In the genomic region with DNA sequence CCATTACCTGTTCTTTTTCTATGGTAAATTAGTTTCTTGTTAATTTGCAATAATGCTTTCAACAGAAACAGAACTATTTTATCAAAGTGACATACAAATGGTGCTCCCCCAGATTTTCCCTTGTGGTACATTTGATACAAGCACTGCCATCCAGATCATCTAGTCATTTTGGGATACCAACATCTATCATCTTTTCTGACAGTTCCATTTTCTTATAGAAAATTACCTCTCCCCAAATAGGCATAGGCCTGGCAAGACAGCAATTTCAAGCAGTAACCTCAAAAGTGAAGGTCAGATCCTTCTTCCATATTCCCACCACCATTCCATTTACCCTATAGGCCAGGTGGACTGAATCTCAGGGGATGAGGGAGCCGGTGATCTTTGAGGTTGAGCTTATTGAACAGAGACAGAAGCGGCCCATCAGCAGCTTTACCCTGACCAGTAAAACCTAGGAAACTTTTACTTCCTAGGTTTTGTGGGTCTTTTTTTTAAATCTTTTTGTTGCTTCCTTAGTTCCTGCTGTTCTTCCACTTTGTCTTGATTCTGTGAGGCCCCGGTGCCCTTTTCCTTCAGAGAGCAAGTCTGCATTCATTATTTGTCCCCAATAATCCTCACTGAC, we compare ENCODE assay signal across 20 cellular contexts. TPM values are rescaled to one million over a fixed set of nuclear protein-coding genes. Genes with fewer than 3 reads are reported as not detected.
A peak's percentile ranks its signal among the peaks of the same experiment; 100 is the strongest.
DNase-seq lines count a peak whose midpoint lies in the region; ATAC-seq and TF ChIP-seq lines count a peak whose summit lies in the region.
"Had no signal": no experiment of that assay in that cellular context is flagged by ENCODE, and none has a peak within 500 bp of the region (broad histone marks: within the 10 kb centered on the region; RNA-seq: fewer than 3 reads in every experiment).

No MANE protein-coding gene starts in this region.

- 70 to 88% (median 81%) methylated on average over 3 of the region's 3 CpGs for WGBS in spleen, 5 donors

- POLR2A ChIA-PET in PC-9 (lab: Charles Lee; ENCODE audit: unreplicated experiment), result interaction anchor here (0.7 kb wide), 1 partner anchor 665 kb away, joined by 3 read pairs; no protein-coding TSS in a partner anchor

- no peaks in the 10 kb centered on the region for H3K36me3 ChIP-seq in PC-9 (ENCODE audit: low read depth)
- no peaks in the 10 kb centered on the region for H3K36me3 ChIP-seq in spleen
- H3K36me3 ChIP-seq: adrenal gland, right lobe of liver, tibial artery had no signal

- CTCF ChIA-PET in PC-9 (lab: Charles Lee), result no interaction called here
- CTCF ChIA-PET in activated CD8-positive, alpha-beta memory T cell treated with anti-CD3 and anti-CD28 coated beads, Interleukin-2, amount 10 ng/mL, durations not matched to agents 7 days and 5 days (lab: Charles Lee), result interaction anchor here (1.2 kb wide), 1 partner anchor 309 kb away, joined by 3 read pairs; no protein-coding TSS in a partner anchor

- peaks cover 21% of the 10 kb centered on the region for H3K4me1 Mint-ChIP-seq in activated CD8-positive, alpha-beta memory T cell treated with anti-CD3 and anti-CD28 coated beads, Interleukin-2, amount 10 ng/mL, durations not matched to agents 7 days and 5 days

- no peak for TF ChIP-seq POLR2A in spleen (IDR thresholded peaks at IDR 0.05)

- 0 out of 2 replicates have a peak, but pooled peaks cover 5% of the 10 kb centered on the region for H3K79me2 ChIP-seq in PC-9 (ENCODE audit: low read depth)

- no peaks in the 10 kb centered on the region for H3K9me3 Mint-ChIP-seq in activated CD8-positive, alpha-beta memory T cell treated with anti-CD3 and anti-CD28 coated beads, Interleukin-2, amount 10 ng/mL, durations not matched to agents 7 days and 5 days (ENCODE audit: low read depth)

- H3K9me2 ChIP-seq in PC-9 (ENCODE audit: insufficient read depth), result 0 out of 2 replicates have a peak, but pooled peaks cover 7% of the 10 kb centered on the region

- H3F3A ChIP-seq in PC-9 (ENCODE audit: insufficient read depth, low read depth), result peaks cover 63% of the 10 kb centered on the region

- H3K4me2 ChIP-seq in PC-9, result peak overlapping the region; percentile 88

- no peak for ATAC-seq in GM21381 (IDR thresholded peaks at IDR 0.05; ENCODE audit: unreplicated experiment)
- no peak for ATAC-seq in activated CD8-positive, alpha-beta memory T cell treated with anti-CD3 and anti-CD28 coated beads, Interleukin-2, amount 10 ng/mL, durations not matched to agents 7 days and 5 days
- ATAC-seq: right lobe of liver had no signal

- H3K4me3 ChIP-seq in PC-9 (no peak overlapping the region), coronary artery (no peak overlapping the region), spleen (no peak overlapping the region)
- H3K4me3 ChIP-seq: adrenal gland, right lobe of liver, tibial artery had no signal

- no TSS peak for BruUV-seq in PC-9 (replicated peaks; lab: Mats Ljungman, UMichigan)

- H4K20me1 ChIP-seq in PC-9 (ENCODE audit: insufficient read depth), result no peaks in the 10 kb centered on the region

- DNase-seq in GF-D8 (lab: John Stamatoyannopoulos, UW) (peak; percentile 52), PC-9 (no peak), coronary artery (ENCODE audit: low spot score) (no peak), spleen (no peak), C1 segment of cervical spinal cord (lab: John Stamatoyannopoulos, UW) (no peak)
- DNase-seq in activated CD8-positive, alpha-beta memory T cell treated with anti-CD3 and anti-CD28 coated beads, Interleukin-2, amount 10 ng/mL, durations not matched to agents 7 days and 5 days, result no peak
- DNase-seq: caudate nucleus, endodermal cell, hypothalamus, kidney glomerular epithelial cell, NCI-H1436 treated with DMSO at 0.1 percent for 48 hours, NCI-H226, right lobe of liver, SHP77 treated with DMSO at 0.1 percent for 48 hours had no signal

- intact Hi-C loops in PC-9 (cut with micrococcal nuclease; ENCODE audit: unreplicated experiment) (loop anchor here (5.0 kb wide), 3 partner anchors 41 to 494 kb away; no protein-coding TSS in a partner anchor), spleen (cut with DNase I; ENCODE audit: low total_unique reads) (no loop called here)

- peaks cover 2% of the 10 kb centered on the region for H3K36me3 Mint-ChIP-seq in activated CD8-positive, alpha-beta memory T cell treated with anti-CD3 and anti-CD28 coated beads, Interleukin-2, amount 10 ng/mL, durations not matched to agents 7 days and 5 days

- H3K4me1 ChIP-seq in PC-9 (replicated peaks; ENCODE audit: insufficient read depth) (peaks cover 64% of the 10 kb centered on the region), spleen (peaks cover 0 to 51% (median 33%) of the 10 kb centered on the region in 6 donors)

- no peak overlapping the region for H3K4me3 Mint-ChIP-seq in activated CD8-positive, alpha-beta memory T cell treated with anti-CD3 and anti-CD28 coated beads, Interleukin-2, amount 10 ng/mL, durations not matched to agents 7 days and 5 days
- H3K4me3 Mint-ChIP-seq: endodermal cell had no signal

- no peaks in the 10 kb centered on the region for H3K27me3 ChIP-seq in PC-9 (ENCODE audit: insufficient read depth, low read depth)
- H3K27me3 ChIP-seq in spleen (replicated peaks in 1 of 7), result peaks cover 0 to 21% (median 11%) of the 10 kb centered on the region in 7 donors
- H3K27me3 ChIP-seq: adrenal gland, right lobe of liver, tibial artery had no signal

- no peak overlapping the region for H3K27ac Mint-ChIP-seq in activated CD8-positive, alpha-beta memory T cell treated with anti-CD3 and anti-CD28 coated beads, Interleukin-2, amount 10 ng/mL, durations not matched to agents 7 days and 5 days
- H3K27ac Mint-ChIP-seq: endodermal cell had no signal

- H3K27ac ChIP-seq in PC-9, result peak overlapping the region; percentile 98
- peak overlapping the region; percentile 16 to 23 for H3K27ac ChIP-seq in coronary artery
- H3K27ac ChIP-seq in spleen, result peak overlapping the region in 7 of 8 donors; percentile 26 to 73 (median 64)
- H3K27ac ChIP-seq: tibial artery had no signal

- TF ChIP-seq CTCF in PC-9 (conservative IDR thresholded peaks at IDR 0.05), result no peak
- no peak for TF ChIP-seq CTCF in coronary artery (IDR thresholded peaks at IDR 0.05)
- TF ChIP-seq CTCF in spleen (IDR thresholded peaks at IDR 0.05 in 8 of 11, conservative IDR thresholded peaks at IDR 0.05 in 3 of 11), result no peak

- peaks cover 45% of the 10 kb centered on the region for H3K27me3 Mint-ChIP-seq in activated CD8-positive, alpha-beta memory T cell treated with anti-CD3 and anti-CD28 coated beads, Interleukin-2, amount 10 ng/mL, durations not matched to agents 7 days and 5 days

- no peak overlapping the region for H2AFZ ChIP-seq in PC-9

- peaks cover 4% of the 10 kb centered on the region; the same call in 1 of the 2 replicates for H3K9me3 ChIP-seq in PC-9 (ENCODE audit: insufficient read depth, low read depth)
- H3K9me3 ChIP-seq in spleen, result no peaks in the 10 kb centered on the region
- H3K9me3 ChIP-seq: adrenal gland, right lobe of liver, tibial artery had no signal

RNA-seq across cellular contexts. Expression of a gene that starts 3.1 kb away (rescaled TPM):
- total RNA-seq in PC-9 (2021) (32.5 and 33.3 TPM in 2 replicates), spleen (10 to 100 TPM; 40.2 to 75.2 (median 68.9) TPM)
- polyA plus RNA-seq in spleen, result 10 to 100 TPM in 1 of 3 donors, 1 to 10 TPM in 2; 3.0 to 12.6 (median 3.5) TPM
- 1 to 10 TPM; 2.0 to 3.4 TPM for total RNA-seq in activated CD8-positive, alpha-beta memory T cell treated with anti-CD3 and anti-CD28 coated beads, Interleukin-2, amount 10 ng/mL, durations not matched to agents 7 days and 5 days

RNA-seq across cellular contexts. Expression of a gene that starts 29.8 kb away (rescaled TPM):
- total RNA-seq in PC-9 (2021) (not detected in 2 replicates), spleen (not detected)
- polyA plus RNA-seq in spleen, result not detected
- total RNA-seq in activated CD8-positive, alpha-beta memory T cell treated with anti-CD3 and anti-CD28 coated beads, Interleukin-2, amount 10 ng/mL, durations not matched to agents 7 days and 5 days, result not detected
- total RNA-seq: adrenal gland, Daoy, endodermal cell, mucosa of gallbladder, osteocyte, right lobe of liver had no signal
- polyA plus RNA-seq: adrenal gland had no signal

Comparison
In these comparisons a context has a peak if more than half of its experiments do, and no peak if none do; other contexts are left out.
1. H3K27ac ChIP-seq: peak in every context shown above with its lines; median percentile 98 in PC-9; 64 in spleen; 20 in coronary artery.